Comparison of ENCODE assay signal across 23 cellular contexts in genomic region chr22:49427941-49428340, GRCh38.
DNase-seq lines count a peak whose midpoint lies in the region; ATAC-seq and TF ChIP-seq lines count a peak whose summit lies in the region.
"Had no signal": no experiment of that assay in that cellular context is flagged by ENCODE, and none has a peak within 500 bp of the region (broad histone marks: within the 10 kb centered on the region; RNA-seq: fewer than 3 reads in every experiment).

No MANE protein-coding gene starts in this region.

- ATAC-seq in GM21619 (IDR thresholded peaks at IDR 0.05; ENCODE audit: unreplicated experiment), result no peak
- ATAC-seq: A549 had no signal

- TF ChIP-seq CTCF in osteocyte (IDR thresholded peaks at IDR 0.05), result no peak

- H3K4me1 Mint-ChIP-seq in osteocyte (ENCODE audit: unreplicated experiment), result peaks cover 24% of the 10 kb centered on the region
- H3K4me1 Mint-ChIP-seq: CD8-positive, alpha-beta memory T cell had no signal

- peaks cover 7% of the 10 kb centered on the region for H3K27me3 Mint-ChIP-seq in osteocyte (ENCODE audit: unreplicated experiment)

- no peaks in the 10 kb centered on the region for H3K9me3 Mint-ChIP-seq in osteocyte (ENCODE audit: unreplicated experiment)
- H3K9me3 Mint-ChIP-seq: CD4-positive, alpha-beta T cell had no signal

- no peaks in the 10 kb centered on the region for H3K36me3 Mint-ChIP-seq in osteocyte (ENCODE audit: unreplicated experiment)
- H3K36me3 Mint-ChIP-seq: CD14-positive monocyte; CD8-positive, alpha-beta memory T cell had no signal

- H3K27ac Mint-ChIP-seq in osteocyte (ENCODE audit: unreplicated experiment), result no peak overlapping the region
- H3K27ac Mint-ChIP-seq: CD14-positive monocyte; CD4-positive, alpha-beta T cell; HFFc6 had no signal

- H3K4me3 Mint-ChIP-seq in osteocyte (ENCODE audit: unreplicated experiment), result no peak overlapping the region
- H3K4me3 Mint-ChIP-seq: CD14-positive monocyte; CD4-positive, alpha-beta T cell; CD8-positive, alpha-beta memory T cell; HFFc6 had no signal

- DNase-seq in activated effector memory CD4-positive, alpha-beta T cell treated with anti-CD3 and anti-CD28 coated beads, Interleukin-2, amount 50 U/mL, for 16 hours, result peak; percentile 43
- no peak for DNase-seq in activated effector memory CD4-positive, alpha-beta T cell treated with Interleukin-2 at 50 U/mL for 16 hours
- peak; percentile 34 for DNase-seq in ecto neural progenitor cell (ENCODE audit: low spot score)
- peak; percentile 41 for DNase-seq in mesenteric fat pad (ENCODE audit: low spot score)
- peak; percentile 76 for DNase-seq in osteocyte (ENCODE audit: extremely low spot score, unreplicated experiment)
- no peak for DNase-seq in COR-L47 (lab: John Stamatoyannopoulos, UW)
- no peak for DNase-seq in islet precursor cell
- DNase-seq: 8988T; ACHN; AML-193; BE2C; Calu3; CD4-positive, alpha-beta T cell; CD8-positive, alpha-beta memory T cell; DMS53; DMS79 treated with DMSO at 0.1 percent for 48 hours; GF-D8; GM23248; H7; HFFc6 had no signal

Comparison
In these comparisons a context has a peak if more than half of its experiments do, and no peak if none do; other contexts are left out.
1. DNase-seq: peak in activated effector memory CD4-positive, alpha-beta T cell treated with anti-CD3 and anti-CD28 coated beads, Interleukin-2, amount 50 U/mL, for 16 hours (single experiment), ecto neural progenitor cell (single experiment), mesenteric fat pad (single experiment) and osteocyte (single experiment); none in activated effector memory CD4-positive, alpha-beta T cell treated with Interleukin-2 at 50 U/mL for 16 hours (single experiment), COR-L47 (single experiment) and islet precursor cell (single experiment).